28 cellular contexts compared by ENCODE assay signal in genomic region chr11:133072858-133073582, GRCh38.
"Had no signal": no experiment of that assay in that cellular context is flagged by ENCODE, and none has a peak within 500 bp of the region (broad histone marks: within the 10 kb centered on the region; RNA-seq: fewer than 3 reads in every experiment).

No MANE protein-coding gene starts in this region.

- H3K36me3 Mint-ChIP-seq: activated CD4-positive, alpha-beta memory T cell treated with anti-CD3 and anti-CD28 coated beads for 36 hours; activated CD8-positive, alpha-beta memory T cell treated with anti-CD3 and anti-CD28 coated beads, Interleukin-2, amount 10 ng/mL, durations not matched to agents 7 days and 5 days; activated naive CD8-positive, alpha-beta T cell had no signal

- H3K4me1 ChIP-seq: body of pancreas, colonic mucosa, esophagus squamous epithelium had no signal

- ATAC-seq: activated CD4-positive, alpha-beta T cell treated with anti-CD3 and anti-CD28 coated beads for 36 hours; activated CD8-positive, alpha-beta memory T cell treated with anti-CD3 and anti-CD28 coated beads, Interleukin-2, amount 10 ng/mL, durations not matched to agents 7 days and 5 days; activated CD8-positive, alpha-beta T cell treated with anti-CD3 and anti-CD28 coated beads, Interleukin-2, amount 10 ng/mL, durations not matched to agents 7 days and 5 days; activated T-cell treated with anti-CD3 and anti-CD28 coated beads, Interleukin-2, amount 50 U/mL, for 72 hours; activated T-helper 17 cell treated with anti-CD3 and anti-CD28 coated beads, Interleukin-2, amount 50 U/mL, for 72 hours; body of pancreas had no signal

- H3K4me1 Mint-ChIP-seq: activated CD4-positive, alpha-beta T cell treated with anti-CD3 and anti-CD28 coated beads for 36 hours; activated CD4-positive, alpha-beta T cell treated with anti-CD3 and anti-CD28 coated beads, Interleukin-2, amount 10 ng/mL, durations not matched to agents 24 days and 14 days; activated CD8-positive, alpha-beta memory T cell treated with anti-CD3 and anti-CD28 coated beads, Interleukin-2, amount 10 ng/mL, durations not matched to agents 7 days and 5 days; activated T-helper 17 cell treated with anti-CD3 and anti-CD28 coated beads, Interleukin-2, amount 50 U/mL, for 72 hours had no signal

- H3K4me3 Mint-ChIP-seq: activated CD4-positive, alpha-beta memory T cell treated with anti-CD3 and anti-CD28 coated beads for 36 hours; activated CD4-positive, alpha-beta T cell treated with anti-CD3 and anti-CD28 coated beads for 36 hours; activated CD4-positive, alpha-beta T cell treated with anti-CD3 and anti-CD28 coated beads, Interleukin-2, amount 10 ng/mL, durations not matched to agents 24 days and 14 days; activated CD8-positive, alpha-beta memory T cell treated with anti-CD3 and anti-CD28 coated beads, Interleukin-2, amount 10 ng/mL, durations not matched to agents 7 days and 5 days; activated CD8-positive, alpha-beta T cell treated with anti-CD3 and anti-CD28 coated beads, Interleukin-2, amount 10 ng/mL, durations not matched to agents 7 days and 5 days; activated naive CD8-positive, alpha-beta T cell; activated T-cell treated with anti-CD3 and anti-CD28 coated beads, Interleukin-2, amount 50 U/mL, for 24 hours; activated T-cell treated with anti-CD3 and anti-CD28 coated beads, Interleukin-2, amount 50 U/mL, for 72 hours; activated T-helper 17 cell treated with anti-CD3 and anti-CD28 coated beads, Interleukin-2, amount 50 U/mL, for 72 hours; endodermal cell had no signal

- H3K4me3 ChIP-seq: body of pancreas, cardiac muscle cell, colonic mucosa, esophagus squamous epithelium had no signal

- H3K9me3 Mint-ChIP-seq: activated CD4-positive, alpha-beta memory T cell treated with anti-CD3 and anti-CD28 coated beads for 36 hours; activated CD4-positive, alpha-beta T cell treated with anti-CD3 and anti-CD28 coated beads, Interleukin-2, amount 10 ng/mL, durations not matched to agents 24 days and 14 days; activated T-cell treated with anti-CD3 and anti-CD28 coated beads, Interleukin-2, amount 50 U/mL, for 24 hours; activated T-cell treated with anti-CD3 and anti-CD28 coated beads, Interleukin-2, amount 50 U/mL, for 72 hours; activated T-helper 17 cell treated with anti-CD3 and anti-CD28 coated beads, Interleukin-2, amount 50 U/mL, for 72 hours; endodermal cell had no signal

- DNase-seq: activated CD4-positive, alpha-beta memory T cell treated with anti-CD3 and anti-CD28 coated beads for 36 hours; activated CD4-positive, alpha-beta T cell treated with anti-CD3 and anti-CD28 coated beads for 36 hours; activated CD4-positive, alpha-beta T cell treated with anti-CD3 and anti-CD28 coated beads, Interleukin-2, amount 10 ng/mL, durations not matched to agents 24 days and 14 days; activated CD4-positive, CD25-positive, alpha-beta regulatory T cell; activated CD4-positive, CD25-positive, alpha-beta regulatory T cell treated with anti-CD3 and anti-CD28 coated beads, Interleukin-2, amount 50 U/mL, for 72 hours; activated CD8-positive, alpha-beta memory T cell treated with anti-CD3 and anti-CD28 coated beads, Interleukin-2, amount 10 ng/mL, durations not matched to agents 7 days and 5 days; activated CD8-positive, alpha-beta memory T cell treated with anti-CD3 and anti-CD28 coated beads, Interleukin-2, amount 50 U/mL, for 4 hours; activated CD8-positive, alpha-beta T cell treated with anti-CD3 and anti-CD28 coated beads, Interleukin-2, amount 10 ng/mL, durations not matched to agents 7 days and 5 days; activated effector memory CD4-positive, alpha-beta T cell treated with Interleukin-2 at 50 U/mL for 16 hours; activated gamma-delta T cell treated with Interleukin-2 at 50 U/mL for 16 hours; activated naive CD4-positive, alpha-beta T cell treated with anti-CD3 and anti-CD28 coated beads, Interleukin-2, amount 50 U/mL, for 16 hours; activated naive CD4-positive, alpha-beta T cell treated with Interleukin-2 at 50 U/mL for 16 hours; activated T-cell treated with anti-CD3 and anti-CD28 coated beads, Interleukin-2, amount 50 U/mL, for 24 hours; activated T-cell treated with anti-CD3 and anti-CD28 coated beads, Interleukin-2, amount 50 U/mL, for 72 hours; amniotic stem cell; anterior cingulate cortex; body of pancreas; central memory CD4-positive, alpha-beta T cell; cerebellar nuclear complex; colonic mucosa; effector memory CD4-positive, alpha-beta T cell; endodermal cell; esophagus squamous epithelium; head of caudate nucleus; T-helper 2 cell had no signal

- H3K36me3 ChIP-seq: cardiac muscle cell, colonic mucosa, esophagus squamous epithelium had no signal

- H3K27me3 ChIP-seq: colonic mucosa had no signal

- H3K27ac ChIP-seq: body of pancreas, cardiac muscle cell, colonic mucosa, esophagus squamous epithelium had no signal

- H3K9me3 ChIP-seq: body of pancreas, colonic mucosa, esophagus squamous epithelium had no signal

- H3K27ac Mint-ChIP-seq: activated CD4-positive, alpha-beta memory T cell treated with anti-CD3 and anti-CD28 coated beads for 36 hours; activated CD4-positive, alpha-beta T cell treated with anti-CD3 and anti-CD28 coated beads for 36 hours; activated CD4-positive, alpha-beta T cell treated with anti-CD3 and anti-CD28 coated beads, Interleukin-2, amount 10 ng/mL, durations not matched to agents 24 days and 14 days; activated CD8-positive, alpha-beta memory T cell treated with anti-CD3 and anti-CD28 coated beads, Interleukin-2, amount 10 ng/mL, durations not matched to agents 7 days and 5 days; activated CD8-positive, alpha-beta T cell treated with anti-CD3 and anti-CD28 coated beads, Interleukin-2, amount 10 ng/mL, durations not matched to agents 7 days and 5 days; activated naive CD8-positive, alpha-beta T cell; activated T-cell treated with anti-CD3 and anti-CD28 coated beads, Interleukin-2, amount 50 U/mL, for 24 hours; activated T-cell treated with anti-CD3 and anti-CD28 coated beads, Interleukin-2, amount 50 U/mL, for 72 hours; activated T-helper 17 cell treated with anti-CD3 and anti-CD28 coated beads, Interleukin-2, amount 50 U/mL, for 72 hours; endodermal cell had no signal
